8 cellular contexts compared by ENCODE assay signal in genomic region chr13:76992548-76993001, GRCh38. TPM values are rescaled to one million over a fixed set of nuclear protein-coding genes. Genes with fewer than 3 reads are reported as not detected.
DNase-seq lines count a peak whose midpoint lies in the region; ATAC-seq and TF ChIP-seq lines count a peak whose summit lies in the region.

No MANE protein-coding gene starts in this region.

- peaks cover 29% of the 10 kb centered on the region for H3K36me3 Mint-ChIP-seq in T-helper 2 cell treated with Interferon-gamma antibody and Interleukin-4, amounts not matched to agents 5 μg/mL and 100 μg/mL, for 36 hours (ENCODE audit: low read depth)

- H2AK5ac ChIP-seq in mesendoderm (ENCODE audit: low read length): no peak overlapping the region

- no peaks in the 10 kb centered on the region for H3K4me1 ChIP-seq in mesendoderm (ENCODE audit: control insufficient read depth, low read depth, low read length)
- peaks cover 25% of the 10 kb centered on the region for H3K4me1 ChIP-seq in suprapubic skin

- no peak overlapping the region for H3K4ac ChIP-seq in mesendoderm (ENCODE audit: low read depth, low read length)

- no peak overlapping the region for H2BK15ac ChIP-seq in mesendoderm (replicated peaks; ENCODE audit: low read depth)

- TF ChIP-seq CTCF in suprapubic skin (IDR thresholded peaks at IDR 0.05): no peak

- no peak overlapping the region for H4K8ac ChIP-seq in mesendoderm (ENCODE audit: low read depth, low read length)

- H3K4me3 ChIP-seq in mesendoderm (ENCODE audit: low read length) (peak overlapping the region; percentile 84), suprapubic skin (peak overlapping the region; percentile 92)

- DNase-seq in COLO668 (lab: John Stamatoyannopoulos, UW; ENCODE audit: unreplicated experiment) (peak; percentile 64), mesendoderm (peak; percentile 46), suprapubic skin (ENCODE audit: low spot score in 2 of 2) (peak in 1 of 2 donors; percentile 71)
- no peak for DNase-seq in T-helper 2 cell treated with Interferon-gamma antibody and Interleukin-4, amounts not matched to agents 5 μg/mL and 100 μg/mL, for 36 hours (ENCODE audit: low spot score)
- peak; percentile 4 for DNase-seq in effector CD8-positive, alpha-beta T cell (lab: John Stamatoyannopoulos, UW)

- H3K27ac ChIP-seq in mesendoderm (ENCODE audit: low read depth, low read length) (peak overlapping the region; percentile 33), suprapubic skin (peak overlapping the region; percentile 96)

- no peak for TF ChIP-seq EP300 in suprapubic skin (IDR thresholded peaks at IDR 0.05)

- H4K5ac ChIP-seq in mesendoderm (ENCODE audit: low read length): no peak overlapping the region

- ATAC-seq in HG02759 (IDR thresholded peaks at IDR 0.05; ENCODE audit: unreplicated experiment) (peak; percentile 3), HG03159 (IDR thresholded peaks at IDR 0.05; ENCODE audit: unreplicated experiment) (no peak), HG02870 (IDR thresholded peaks at IDR 0.05; ENCODE audit: unreplicated experiment) (no peak)

- no peak for TF ChIP-seq POLR2A in suprapubic skin (IDR thresholded peaks at IDR 0.05)

- peak overlapping the region; percentile 97 for H3K4me3 Mint-ChIP-seq in T-helper 2 cell treated with Interferon-gamma antibody and Interleukin-4, amounts not matched to agents 5 μg/mL and 100 μg/mL, for 36 hours

- H3K4me2 ChIP-seq in mesendoderm (ENCODE audit: low read length): peak overlapping the region; percentile 92

- peak overlapping the region; percentile 99 for H3K27ac Mint-ChIP-seq in T-helper 2 cell treated with Interferon-gamma antibody and Interleukin-4, amounts not matched to agents 5 μg/mL and 100 μg/mL, for 36 hours

- H3K18ac ChIP-seq in mesendoderm (ENCODE audit: low read length): peak overlapping the region; percentile 78

- H3K27me3 Mint-ChIP-seq in T-helper 2 cell treated with Interferon-gamma antibody and Interleukin-4, amounts not matched to agents 5 μg/mL and 100 μg/mL, for 36 hours (ENCODE audit: low read depth): peaks cover 5% of the 10 kb centered on the region

- H3K79me2 ChIP-seq in mesendoderm (ENCODE audit: control insufficient read depth, insufficient read depth, low read length): no peaks in the 10 kb centered on the region

- H3K56ac ChIP-seq in mesendoderm (ENCODE audit: low read length): peak overlapping the region; percentile 96

- no peak overlapping the region for H2BK5ac ChIP-seq in mesendoderm (ENCODE audit: low read length)

- H3K23ac ChIP-seq in mesendoderm (ENCODE audit: low read length): no peak overlapping the region

- no peaks in the 10 kb centered on the region for H3K27me3 ChIP-seq in mesendoderm (ENCODE audit: insufficient read depth, low read length, poor library complexity)
- no peaks in the 10 kb centered on the region for H3K27me3 ChIP-seq in suprapubic skin

- peak overlapping the region; percentile 83 for H3K9ac ChIP-seq in mesendoderm (ENCODE audit: low read length)

- peaks cover 38% of the 10 kb centered on the region for H3K4me1 Mint-ChIP-seq in T-helper 2 cell treated with Interferon-gamma antibody and Interleukin-4, amounts not matched to agents 5 μg/mL and 100 μg/mL, for 36 hours (ENCODE audit: low read depth)

- no peaks in the 10 kb centered on the region for H3K9me3 Mint-ChIP-seq in T-helper 2 cell treated with Interferon-gamma antibody and Interleukin-4, amounts not matched to agents 5 μg/mL and 100 μg/mL, for 36 hours

- no peaks in the 10 kb centered on the region for H3K9me3 ChIP-seq in suprapubic skin

- H2BK120ac ChIP-seq in mesendoderm (ENCODE audit: low read depth, low read length): no peak overlapping the region

- H3K79me1 ChIP-seq in mesendoderm (ENCODE audit: low read length): peaks cover 6% of the 10 kb centered on the region

- no CpG with 5 or more reads among the region's 20 CpGs for WGBS in mesendoderm (ENCODE audit: extremely low coverage, insufficient coverage, low lambda C conversion rate)
- WGBS in suprapubic skin: 0% methylated on average over 5 of the region's 20 CpGs

- H3K36me3 ChIP-seq in mesendoderm (ENCODE audit: control insufficient read depth, insufficient read depth, low read length) (no peaks in the 10 kb centered on the region), suprapubic skin (peaks cover 8% of the 10 kb centered on the region)

RNA-seq across cellular contexts. Expression of gene CLN5, which starts 0.7 kb away (rescaled TPM):
- 6.5 TPM for polyA plus RNA-seq in mesendoderm (2013, experiment 1 of 2)
- 6.6 TPM for polyA plus RNA-seq in mesendoderm (2013, experiment 2 of 2)
- 10 to 100 TPM; 15.0 to 27.7 (median 19.4) TPM for total RNA-seq in suprapubic skin

RNA-seq across cellular contexts. Expression of gene FBXL3, which starts 34.4 kb away (rescaled TPM):
- 11.3 TPM for polyA plus RNA-seq in mesendoderm (2013, experiment 1 of 2)
- polyA plus RNA-seq in mesendoderm (2013, experiment 2 of 2): 12.4 TPM
- total RNA-seq in suprapubic skin: 10 to 100 TPM; 59.1 to 86.2 (median 69.1) TPM

RNA-seq across cellular contexts. Expression of gene ACOD1, which starts 44.3 kb away (rescaled TPM):
- polyA plus RNA-seq in mesendoderm (2013, experiment 1 of 2): not detected
- not detected for polyA plus RNA-seq in mesendoderm (2013, experiment 2 of 2)
- total RNA-seq in suprapubic skin: not detected
